In the genomic region with DNA sequence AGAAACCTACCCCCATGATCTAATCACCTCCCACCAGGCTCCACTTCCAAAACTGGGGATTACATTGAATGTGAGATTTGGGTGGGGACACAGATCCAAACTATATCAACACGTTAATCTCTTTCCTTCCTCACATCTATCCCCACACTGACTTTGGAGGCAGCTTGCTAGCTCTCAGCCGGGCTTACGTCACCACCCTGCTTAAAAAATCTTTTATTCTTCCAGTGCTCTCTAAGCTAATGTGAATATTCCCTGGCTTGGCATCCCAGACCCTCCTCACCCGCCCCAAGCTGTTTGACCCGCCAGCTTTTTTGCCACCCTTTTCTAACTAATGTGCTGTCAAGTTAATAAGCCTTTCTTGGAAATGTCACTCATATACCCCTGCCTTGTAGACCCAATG, we compare ENCODE assay signal across 22 cellular contexts. TPM values are rescaled to one million over a fixed set of nuclear protein-coding genes. Genes with fewer than 3 reads are reported as not detected.
DNase-seq lines count a peak whose midpoint lies in the region; ATAC-seq and TF ChIP-seq lines count a peak whose summit lies in the region.
"Had no signal": no experiment of that assay in that cellular context is flagged by ENCODE, and none has a peak within 500 bp of the region (broad histone marks: within the 10 kb centered on the region; RNA-seq: fewer than 3 reads in every experiment).

No MANE protein-coding gene starts in this region.

- 0 out of 2 replicates have a peak overlapping the region, but pooled peaks have one; percentile 29 for H3K4me2 ChIP-seq in GM23338

- ATAC-seq in GM23338, result no peak
- ATAC-seq in foreskin keratinocyte, result no peak
- ATAC-seq: CD8-positive, alpha-beta T cell; GM12878 had no signal

- H2AFZ ChIP-seq in GM23338, result peak overlapping the region; percentile 59; the same call in 1 of the 2 replicates

- H3K79me2 ChIP-seq in GM23338 (replicated peaks; ENCODE audit: insufficient read depth), result no peaks in the 10 kb centered on the region

- H4K20me1 ChIP-seq in GM23338 (replicated peaks; ENCODE audit: insufficient read depth), result no peaks in the 10 kb centered on the region

- no peaks in the 10 kb centered on the region for H3K9me3 Mint-ChIP-seq in GM23338
- H3K9me3 Mint-ChIP-seq in endodermal cell, result no peaks in the 10 kb centered on the region
- no peaks in the 10 kb centered on the region for H3K9me3 Mint-ChIP-seq in activated T-cell treated with anti-CD3 and anti-CD28 coated beads, Interleukin-2, amount 50 U/mL, for 24 hours
- H3K9me3 Mint-ChIP-seq: CD8-positive, alpha-beta T cell; IgD-negative memory B cell had no signal

- no peak for TF ChIP-seq POLR2A in spleen (IDR thresholded peaks at IDR 0.05)
- no peak for TF ChIP-seq POLR2A in vagina (IDR thresholded peaks at IDR 0.05)

- H3K9me3 ChIP-seq in endodermal cell (ENCODE audit: control insufficient read depth, low read length) (no peaks in the 10 kb centered on the region), spleen (no peaks in the 10 kb centered on the region), vagina (no peaks in the 10 kb centered on the region)

- H3K27ac ChIP-seq in GM23338 (ENCODE audit: low read depth) (no peak overlapping the region), endodermal cell (ENCODE audit: low read depth, low read length) (no peak overlapping the region), spleen (peak overlapping the region in 6 of 8 donors; percentile 64 to 78 (median 75)), foreskin keratinocyte (no peak overlapping the region), vagina (no peak overlapping the region)
- H3K27ac ChIP-seq: 22Rv1 had no signal

- DNase-seq in DMS 273 (lab: John Stamatoyannopoulos, UW; ENCODE audit: unreplicated experiment) (peak; percentile 96), DMS 273 treated with DMSO at 0.1 percent for 48 hours (lab: John Stamatoyannopoulos, UW) (no peak), GM23338 (ENCODE audit: low spot score) (no peak), endodermal cell (no peak), spleen (peak; percentile 23), foreskin keratinocyte (no peak), vagina (ENCODE audit: extremely low spot score in 2 of 2) (no peak)
- DNase-seq in activated T-cell treated with anti-CD3 and anti-CD28 coated beads, Interleukin-2, amount 50 U/mL, for 24 hours, result no peak
- DNase-seq: ACHN; C1 segment of cervical spinal cord; CD8-positive, alpha-beta T cell; DMS79; GOT3; HCEC 1CT; MV-4-11; NCI-H1105 treated with DMSO at 0.1 percent for 48 hours; NCI-H2029 treated with DMSO at 0.1 percent for 48 hours; NCI-H2171; Right ventricle myocardium superior had no signal

- H3K4me1 Mint-ChIP-seq in GM23338 (peaks cover 19% of the 10 kb centered on the region), endodermal cell (peaks cover 14% of the 10 kb centered on the region)
- no peaks in the 10 kb centered on the region for H3K4me1 Mint-ChIP-seq in activated T-cell treated with anti-CD3 and anti-CD28 coated beads, Interleukin-2, amount 50 U/mL, for 24 hours (ENCODE audit: low read depth)

- no peak for TF ChIP-seq CTCF in GM23338 (conservative IDR thresholded peaks at IDR 0.05; ENCODE audit: low read depth in 2 of 2)
- TF ChIP-seq CTCF in endodermal cell (conservative IDR thresholded peaks at IDR 0.05), result no peak
- TF ChIP-seq CTCF in spleen (IDR thresholded peaks at IDR 0.05 in 8 of 11, conservative IDR thresholded peaks at IDR 0.05 in 3 of 11), result no peak
- no peak for TF ChIP-seq CTCF in foreskin keratinocyte (conservative IDR thresholded peaks at IDR 0.05)
- no peak for TF ChIP-seq CTCF in vagina (IDR thresholded peaks at IDR 0.05)

- no peak overlapping the region for H3K9ac ChIP-seq in endodermal cell (ENCODE audit: extremely low read depth, low read length, poor library complexity, severe bottlenecking)

- H3K4me1 ChIP-seq in GM23338 (ENCODE audit: insufficient read depth) (peaks cover 12% of the 10 kb centered on the region), endodermal cell (ENCODE audit: control insufficient read depth, insufficient read depth, low read length) (no peaks in the 10 kb centered on the region), spleen (peaks cover 0 to 12% (median 0%) of the 10 kb centered on the region in 6 donors), foreskin keratinocyte (peaks cover 10% of the 10 kb centered on the region), vagina (no peaks in the 10 kb centered on the region)

- intact Hi-C loops in spleen (cut with DNase I; ENCODE audit: low total_unique reads), result no loop called here
- intact Hi-C loops in vagina (cut with DNase I), result no loop called here

- WGBS in endodermal cell (ENCODE audit: insufficient coverage in 1 of 2, insufficient read length in 1 of 2), 2 experiments, result 85 to 89% methylated on average over 3 to 5 of the region's 5 CpGs
- 59 to 80% (median 70%) methylated on average over 5 of the region's 5 CpGs for WGBS in spleen, 5 donors

- H3K27ac Mint-ChIP-seq in GM23338 (no peak overlapping the region), endodermal cell (no peak overlapping the region)
- H3K27ac Mint-ChIP-seq in activated T-cell treated with anti-CD3 and anti-CD28 coated beads, Interleukin-2, amount 50 U/mL, for 24 hours, result no peak overlapping the region
- H3K27ac Mint-ChIP-seq: CD8-positive, alpha-beta T cell; IgD-negative memory B cell had no signal

- H3K36me3 ChIP-seq in GM23338 (ENCODE audit: insufficient read depth) (no peaks in the 10 kb centered on the region), endodermal cell (ENCODE audit: control insufficient read depth, insufficient read depth, low read length) (no peaks in the 10 kb centered on the region), spleen (no peaks in the 10 kb centered on the region), vagina (no peaks in the 10 kb centered on the region)

- H3K4me3 Mint-ChIP-seq in GM23338 (no peak overlapping the region), endodermal cell (peak overlapping the region; percentile 28)
- no peak overlapping the region for H3K4me3 Mint-ChIP-seq in activated T-cell treated with anti-CD3 and anti-CD28 coated beads, Interleukin-2, amount 50 U/mL, for 24 hours
- H3K4me3 Mint-ChIP-seq: CD8-positive, alpha-beta T cell; IgD-negative memory B cell had no signal

- H3K27me3 ChIP-seq in GM23338 (ENCODE audit: insufficient read depth) (no peaks in the 10 kb centered on the region), endodermal cell (ENCODE audit: control insufficient read depth, insufficient read depth, low read length, poor library complexity, severe bottlenecking) (no peaks in the 10 kb centered on the region), spleen (replicated peaks in 1 of 7) (no peaks in the 10 kb centered on the region), foreskin keratinocyte (no peaks in the 10 kb centered on the region), vagina (no peaks in the 10 kb centered on the region)

- H3F3A ChIP-seq in GM23338 (replicated peaks; ENCODE audit: low read depth), result no peaks in the 10 kb centered on the region

- H3K4me3 ChIP-seq in GM23338 (no peak overlapping the region), endodermal cell (ENCODE audit: low read length) (no peak overlapping the region), spleen (no peak overlapping the region), vagina (no peak overlapping the region)
- H3K4me3 ChIP-seq: GM12878 had no signal

- no peaks in the 10 kb centered on the region for H3K9me2 ChIP-seq in GM23338 (ENCODE audit: insufficient read depth)

- H3K36me3 Mint-ChIP-seq in GM23338 (ENCODE audit: low read depth) (no peaks in the 10 kb centered on the region), endodermal cell (ENCODE audit: low read depth) (no peaks in the 10 kb centered on the region)
- H3K36me3 Mint-ChIP-seq in activated T-cell treated with anti-CD3 and anti-CD28 coated beads, Interleukin-2, amount 50 U/mL, for 24 hours (ENCODE audit: low read depth), result no peaks in the 10 kb centered on the region
- H3K36me3 Mint-ChIP-seq: CD8-positive, alpha-beta T cell; IgD-negative memory B cell had no signal

- H3K27me3 Mint-ChIP-seq in GM23338 (ENCODE audit: insufficient read depth, low read depth, poor library complexity), result no peaks in the 10 kb centered on the region
- no peaks in the 10 kb centered on the region for H3K27me3 Mint-ChIP-seq in endodermal cell (ENCODE audit: insufficient read depth)
- H3K27me3 Mint-ChIP-seq in activated T-cell treated with anti-CD3 and anti-CD28 coated beads, Interleukin-2, amount 50 U/mL, for 24 hours, result peaks cover 7% of the 10 kb centered on the region

TF ChIP-seq in GM23338, 12 proteins besides CTCF, POLR2A, EP300 and RAD21 (continues in another document):
- TF ChIP-seq ZNF114 (CRISPR knock-in tag; IDR thresholded peaks at IDR 0.05) (no peak), STAT1 (IDR thresholded peaks at IDR 0.05; ENCODE audit: unreplicated experiment) (no peak)
- TF ChIP-seq, protein P1, sequence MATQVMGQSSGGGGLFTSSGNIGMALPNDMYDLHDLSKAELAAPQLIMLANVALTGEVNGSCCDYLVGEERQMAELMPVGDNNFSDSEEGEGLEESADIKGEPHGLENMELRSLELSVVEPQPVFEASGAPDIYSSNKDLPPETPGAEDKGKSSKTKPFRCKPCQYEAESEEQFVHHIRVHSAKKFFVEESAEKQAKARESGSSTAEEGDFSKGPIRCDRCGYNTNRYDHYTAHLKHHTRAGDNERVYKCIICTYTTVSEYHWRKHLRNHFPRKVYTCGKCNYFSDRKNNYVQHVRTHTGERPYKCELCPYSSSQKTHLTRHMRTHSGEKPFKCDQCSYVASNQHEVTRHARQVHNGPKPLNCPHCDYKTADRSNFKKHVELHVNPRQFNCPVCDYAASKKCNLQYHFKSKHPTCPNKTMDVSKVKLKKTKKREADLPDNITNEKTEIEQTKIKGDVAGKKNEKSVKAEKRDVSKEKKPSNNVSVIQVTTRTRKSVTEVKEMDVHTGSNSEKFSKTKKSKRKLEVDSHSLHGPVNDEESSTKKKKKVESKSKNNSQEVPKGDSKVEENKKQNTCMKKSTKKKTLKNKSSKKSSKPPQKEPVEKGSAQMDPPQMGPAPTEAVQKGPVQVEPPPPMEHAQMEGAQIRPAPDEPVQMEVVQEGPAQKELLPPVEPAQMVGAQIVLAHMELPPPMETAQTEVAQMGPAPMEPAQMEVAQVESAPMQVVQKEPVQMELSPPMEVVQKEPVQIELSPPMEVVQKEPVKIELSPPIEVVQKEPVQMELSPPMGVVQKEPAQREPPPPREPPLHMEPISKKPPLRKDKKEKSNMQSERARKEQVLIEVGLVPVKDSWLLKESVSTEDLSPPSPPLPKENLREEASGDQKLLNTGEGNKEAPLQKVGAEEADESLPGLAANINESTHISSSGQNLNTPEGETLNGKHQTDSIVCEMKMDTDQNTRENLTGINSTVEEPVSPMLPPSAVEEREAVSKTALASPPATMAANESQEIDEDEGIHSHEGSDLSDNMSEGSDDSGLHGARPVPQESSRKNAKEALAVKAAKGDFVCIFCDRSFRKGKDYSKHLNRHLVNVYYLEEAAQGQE (IDR thresholded peaks at IDR 0.05; ENCODE audit: unreplicated experiment), result no peak

RNA-seq across cellular contexts. Expression of a gene that starts 47.9 kb away (rescaled TPM):
- 93.3 and 93.9 TPM in 2 replicates for total RNA-seq in GM23338 (2014; rRNA removed; shearing (Covaris generic))
- 30.6 and 31.8 TPM in 2 replicates for polyA plus RNA-seq in GM23338 (2016; fragmentation: Nextera tagmentation; extraction: Ambion mirVana)
- 10 to 100 TPM; 79.9 to 84.0 TPM for total RNA-seq in endodermal cell
- 70.3 TPM for polyA plus RNA-seq in endodermal cell (2013, experiment 1 of 2)
- 64.4 TPM for polyA plus RNA-seq in endodermal cell (2013, experiment 2 of 2)
- 10 to 100 TPM; 12.1 to 27.7 (median 17.8) TPM for total RNA-seq in spleen
- polyA plus RNA-seq in spleen, result 10 to 100 TPM in 2 of 3 donors, 1 to 10 TPM in 1; 7.9 to 14.4 (median 10.9) TPM
- 74.6 and 76.8 TPM in 2 replicates for total RNA-seq in foreskin keratinocyte
- 59.2 and 67.8 TPM in 2 replicates for polyA plus RNA-seq in foreskin keratinocyte
- total RNA-seq in vagina, result 31.2 TPM

Comparison
In these comparisons a context has a peak if more than half of its experiments do, and no peak if none do; other contexts are left out.
1. DNase-seq: peak in DMS 273 (single experiment) and spleen (single experiment); none in DMS 273 treated with DMSO at 0.1 percent for 48 hours (single experiment), GM23338 (single experiment), endodermal cell (single experiment), foreskin keratinocyte (0 of 2), activated T-cell treated with anti-CD3 and anti-CD28 coated beads, Interleukin-2, amount 50 U/mL, for 24 hours (single experiment) and vagina (0 of 2).
2. H3K27ac ChIP-seq: peak in spleen (6 of 8); none in GM23338 (single experiment), endodermal cell (single experiment), foreskin keratinocyte (single experiment) and vagina (single experiment).